Comparison of ENCODE assay signal across 9 cellular contexts in genomic region chr15:60582370-60583036, GRCh38.
DNase-seq lines count a peak whose midpoint lies in the region; ATAC-seq and TF ChIP-seq lines count a peak whose summit lies in the region.
"Had no signal": no experiment of that assay in that cellular context is flagged by ENCODE, and none has a peak within 500 bp of the region (broad histone marks: within the 10 kb centered on the region; RNA-seq: fewer than 3 reads in every experiment).

No MANE protein-coding gene starts in this region.

- H3K27me3 ChIP-seq in adrenal gland (no peaks in the 10 kb centered on the region), spleen (replicated peaks in 1 of 7) (no peaks in the 10 kb centered on the region)

- DNase-seq in M059J (ENCODE audit: low read depth), result peak; percentile 2
- peak in 1 of 7 donors; percentile 50 for DNase-seq in adrenal gland
- no peak for DNase-seq in spleen
- no peak for DNase-seq in NCI-H748 (lab: John Stamatoyannopoulos, UW; ENCODE audit: unreplicated experiment)
- no peak for DNase-seq in NCI-H510A treated with DMSO at 0.1 percent for 48 hours (lab: John Stamatoyannopoulos, UW)
- DNase-seq in caudate nucleus (lab: John Stamatoyannopoulos, UW), result no peak
- DNase-seq: NCI-H1417 treated with DMSO at 0.1 percent for 48 hours, T-helper 9 cell had no signal

- TF ChIP-seq POLR2A in adrenal gland (IDR thresholded peaks at IDR 0.05) (no peak), spleen (IDR thresholded peaks at IDR 0.05) (no peak)

- 48 to 61% (median 58%) methylated on average over 4 of the region's 4 CpGs for WGBS in adrenal gland, 4 donors
- WGBS in spleen, 5 donors, result 69 to 75% (median 74%) methylated on average over 4 of the region's 4 CpGs

- peak; percentile 48 for ATAC-seq in GM19035 (IDR thresholded peaks at IDR 0.05; ENCODE audit: unreplicated experiment)

- TF ChIP-seq CTCF in adrenal gland (IDR thresholded peaks at IDR 0.05) (no peak), spleen (IDR thresholded peaks at IDR 0.05 in 8 of 11, conservative IDR thresholded peaks at IDR 0.05 in 3 of 11) (no peak)

- peak overlapping the region; percentile 3 to 79 (median 55) for H3K27ac ChIP-seq in adrenal gland
- peak overlapping the region; percentile 16 to 93 (median 59) for H3K27ac ChIP-seq in spleen
- H3K27ac ChIP-seq in caudate nucleus (ENCODE audit: low read depth, low read length), result no peak overlapping the region

- H3K4me1 ChIP-seq in adrenal gland (replicated peaks in 1 of 2) (peaks cover 40 to 81% of the 10 kb centered on the region in 2 donors), spleen (peaks cover 23 to 100% (median 56%) of the 10 kb centered on the region in 6 donors)

- H3K4me3 ChIP-seq in adrenal gland, result no peak overlapping the region
- H3K4me3 ChIP-seq in spleen, result no peak overlapping the region

- H3K36me3 ChIP-seq in adrenal gland (replicated peaks in 1 of 2), result no peaks in the 10 kb centered on the region
- H3K36me3 ChIP-seq in spleen, result no peaks in the 10 kb centered on the region

- H3K9me3 ChIP-seq in adrenal gland (replicated peaks in 1 of 3) (no peaks in the 10 kb centered on the region), spleen (no peaks in the 10 kb centered on the region)

- intact Hi-C loops in adrenal gland (cut with DNase I), result loop anchor here in 1 of 2 donors (2.0 kb wide), 1 partner anchor 330 kb away; no protein-coding TSS in a partner anchor
- intact Hi-C loops in spleen (cut with DNase I; ENCODE audit: low total_unique reads), result loop anchor here (10.0 kb wide), 1 partner anchor 1252 kb away; no protein-coding TSS in a partner anchor
